In genomic region chr12:100926669-100927248, GRCh38 we compare ENCODE assay signal across 11 cellular contexts.
A peak's percentile ranks its signal among the peaks of the same experiment; 100 is the strongest.
DNase-seq lines count a peak whose midpoint lies in the region; ATAC-seq and TF ChIP-seq lines count a peak whose summit lies in the region.
"Had no signal": no experiment of that assay in that cellular context is flagged by ENCODE, and none has a peak within 500 bp of the region (broad histone marks: within the 10 kb centered on the region; RNA-seq: fewer than 3 reads in every experiment).

No MANE protein-coding gene starts in this region.

- no peak overlapping the region for H3K27ac ChIP-seq in right cardiac atrium (ENCODE audit: low read length)
- H3K27ac ChIP-seq: coronary artery had no signal

- peak; percentile 51 for TF ChIP-seq CTCF in BJ (IDR thresholded peaks at IDR 0.05; ENCODE audit: insufficient read depth, low read depth, low read length)

- POLR2A ChIA-PET in BJ (lab: Charles Lee): interaction anchor here (0.5 kb wide), 1 partner anchor 476 kb away, joined by 3 read pairs; no protein-coding TSS in a partner anchor

- intact Hi-C loops in right cardiac atrium (cut with DNase I): no loop called here

- ATAC-seq in right cardiac atrium (no peak), GM18870 (IDR thresholded peaks at IDR 0.05; ENCODE audit: unreplicated experiment) (no peak)
- ATAC-seq: activated CD8-positive, alpha-beta T cell treated with anti-CD3 and anti-CD28 coated beads for 36 hours had no signal

- no peaks in the 10 kb centered on the region for H3K27me3 ChIP-seq in BJ (ENCODE audit: control insufficient read depth, insufficient read depth, low read length)
- H3K27me3 ChIP-seq in right cardiac atrium (ENCODE audit: control insufficient read depth, insufficient read depth): no peaks in the 10 kb centered on the region

- H3K4me3 ChIP-seq in BJ (ENCODE audit: low read depth, low read length): no peak overlapping the region
- H3K4me3 ChIP-seq in right cardiac atrium (ENCODE audit: low read length): no peak overlapping the region
- H3K4me3 ChIP-seq: coronary artery had no signal

- no peak for DNase-seq in BJ (ENCODE audit: low read depth)
- DNase-seq in HK-2 (ENCODE audit: unreplicated experiment): peak; percentile 16
- DNase-seq in astrocyte of the hippocampus (ENCODE audit: low read depth, low spot score): peak; percentile 45
- peak; percentile 83 for DNase-seq in left kidney (ENCODE audit: low read depth, low spot score)
- DNase-seq in activated naive CD4-positive, alpha-beta T cell (lab: John Stamatoyannopoulos, UW): no peak
- DNase-seq in right cardiac atrium: no peak
- no peak for DNase-seq in GM19240 (ENCODE audit: insufficient read length, low spot score)
- DNase-seq: activated CD8-positive, alpha-beta T cell treated with anti-CD3 and anti-CD28 coated beads for 36 hours; NCI-H187 had no signal

- no peaks in the 10 kb centered on the region for H3K36me3 ChIP-seq in BJ (ENCODE audit: control insufficient read depth, insufficient read depth, low read length)

- CTCF ChIA-PET in BJ (lab: Yijun Ruan, JAX): interaction anchor here (0.9 to 2.2 kb wide), 6 partner anchors 9 to 399 kb away, joined by 3 to 6 read pairs (median 3); no protein-coding TSS in a partner anchor

- 0% methylated on average over 1 of the region's 1 CpG for WGBS in right cardiac atrium

- H3K4me1 ChIP-seq in right cardiac atrium (ENCODE audit: control insufficient read depth, insufficient read depth, low read length): no peaks in the 10 kb centered on the region

- no peaks in the 10 kb centered on the region for H3K9me3 ChIP-seq in right cardiac atrium (ENCODE audit: control insufficient read depth, low read length)

Comparison
In these comparisons a context has a peak if more than half of its experiments do, and no peak if none do; other contexts are left out.
1. DNase-seq: peak in HK-2 (single experiment), astrocyte of the hippocampus (single experiment) and left kidney (single experiment); none in BJ (single experiment), activated naive CD4-positive, alpha-beta T cell (0 of 4), right cardiac atrium (0 of 3) and GM19240 (single experiment).